Comparison of ENCODE assay signal across 1 cellular context in the genomic region with DNA sequence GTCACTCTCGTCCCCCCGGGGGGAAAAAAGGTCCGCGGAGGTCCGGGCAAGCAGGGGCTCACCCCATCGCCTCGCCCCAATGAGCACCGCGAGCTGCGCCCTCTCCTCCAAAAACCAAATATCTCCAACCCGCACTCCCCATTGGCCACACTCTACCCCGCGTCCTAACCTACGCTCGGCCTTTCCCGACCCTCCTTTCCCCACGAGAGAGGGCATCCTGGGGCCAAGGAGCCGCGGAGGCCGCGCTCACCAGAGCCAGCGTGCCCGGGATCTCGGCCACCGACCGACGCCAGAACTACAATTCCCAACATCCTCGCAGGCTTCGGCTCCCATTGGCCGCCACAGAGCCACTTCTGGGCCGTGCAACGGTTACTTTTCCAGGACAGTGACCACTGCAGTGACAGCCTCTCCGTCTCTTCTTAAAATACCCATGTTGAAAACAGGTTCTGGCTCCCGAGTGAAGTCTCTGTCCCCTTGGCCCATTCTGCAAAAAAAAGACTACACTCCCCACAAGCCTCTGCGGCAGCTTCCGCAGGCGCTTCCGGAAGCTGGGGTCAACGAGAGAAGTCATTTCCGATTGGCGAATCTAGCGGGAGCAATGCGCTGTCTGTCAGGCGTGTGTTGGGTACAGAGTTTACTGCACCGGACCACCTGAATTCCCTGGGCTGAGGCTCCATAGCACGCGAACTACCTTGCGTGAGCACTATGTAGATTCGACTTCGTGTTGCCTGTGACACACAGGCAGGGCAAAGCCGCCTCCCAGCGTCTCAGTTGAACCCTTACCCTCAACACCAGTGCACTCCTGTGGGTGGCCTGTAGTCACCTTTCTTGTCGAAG.
TF ChIP-seq lines count a peak whose summit lies in the region.

A gene (minus strand): TSS at position 285 of the 837 bp plus-strand sequence. CDS start 15,020 bp downstream, outside the sequence.

TF ChIP-seq in HepG2, 621 proteins besides CTCF, POLR2A, EP300 and RAD21 (continued from another document and continues in another):
- TF ChIP-seq DR1 (CRISPR knock-in tag; IDR thresholded peaks at IDR 0.05) (peak; percentile 61), PCBP2 (optimal IDR thresholded peaks at IDR 0.05; ENCODE audit: low read depth, low read length, poor library complexity, severe bottlenecking) (no peak), ARHGAP35 (CRISPR knock-in tag; IDR thresholded peaks at IDR 0.05; ENCODE audit: borderline replicate concordance) (peak; percentile 53; the same call in 1 of the 2 replicates), WIZ (CRISPR knock-in tag; IDR thresholded peaks at IDR 0.05) (peak; percentile 95), TAF1 (CRISPR knock-in tag; IDR thresholded peaks at IDR 0.05) (peak; percentile 93), LCORL (IDR thresholded peaks at IDR 0.05) (no peak), LCORL (CRISPR knock-in tag; IDR thresholded peaks at IDR 0.05) (0 out of 2 replicates have a peak, but pooled peaks have one; percentile 29), ZNF75D (CRISPR knock-in tag; IDR thresholded peaks at IDR 0.05; ENCODE audit: borderline replicate concordance) (no peak), HOXA9 (CRISPR knock-in tag; IDR thresholded peaks at IDR 0.05; ENCODE audit: borderline replicate concordance) (no peak), CBFB (CRISPR knock-in tag; IDR thresholded peaks at IDR 0.05) (0 out of 2 replicates have a peak, but pooled peaks have one; percentile 15), RBM39 (IDR thresholded peaks at IDR 0.05; ENCODE audit: low read depth, low read length, poor library complexity, severe bottlenecking) (peak; percentile 82), HCFC1 (IDR thresholded peaks at IDR 0.05; ENCODE audit: low read depth, low read length) (peak; percentile 96), NR3C1 (CRISPR knock-in tag; IDR thresholded peaks at IDR 0.05) (no peak), ZFP41 (CRISPR knock-in tag; IDR thresholded peaks at IDR 0.05; ENCODE audit: borderline replicate concordance) (no peak), ZNF460 (CRISPR knock-in tag; IDR thresholded peaks at IDR 0.05; ENCODE audit: borderline replicate concordance) (peak; percentile 20; the same call in 1 of the 2 replicates), HNF4G (IDR thresholded peaks at IDR 0.05; ENCODE audit: borderline replicate concordance, low read depth, low read length) (peak; percentile 70), HNF4G (CRISPR knock-in tag; IDR thresholded peaks at IDR 0.05; ENCODE audit: borderline replicate concordance, low read depth) (peak; percentile 71; the same call in 1 of the 2 replicates), ETV6 (CRISPR knock-in tag; conservative IDR thresholded peaks at IDR 0.05) (peak; percentile 67; the same call in 1 of the 2 replicates), ZNF720 (CRISPR knock-in tag; IDR thresholded peaks at IDR 0.05) (no peak), MEIS2 (CRISPR knock-in tag; IDR thresholded peaks at IDR 0.05) (no peak; the same call in none of the 2 replicates), HMG20A (CRISPR knock-in tag; IDR thresholded peaks at IDR 0.05; ENCODE audit: borderline replicate concordance) (no peak; the same call in 1 of the 2 replicates), SIN3B (IDR thresholded peaks at IDR 0.05; ENCODE audit: low read length) (no peak), ZBTB20 (CRISPR knock-in tag; IDR thresholded peaks at IDR 0.05; ENCODE audit: borderline replicate concordance, low read depth) (peak; percentile 54; the same call in 1 of the 2 replicates), SAP130 (CRISPR knock-in tag; IDR thresholded peaks at IDR 0.05; ENCODE audit: low read depth) (peak; percentile 96), SAFB2 (CRISPR knock-in tag; IDR thresholded peaks at IDR 0.05; ENCODE audit: borderline replicate concordance, low read depth) (0 out of 2 replicates have a peak, but pooled peaks have one; percentile 88), ZNF17 (CRISPR knock-in tag; IDR thresholded peaks at IDR 0.05) (no peak), KDM1A (CRISPR knock-in tag; IDR thresholded peaks at IDR 0.05) (no peak), SMAD3 (CRISPR knock-in tag; IDR thresholded peaks at IDR 0.05) (peak; percentile 99), ZFP62 (CRISPR knock-in tag; IDR thresholded peaks at IDR 0.05) (no peak), ZSCAN12 (CRISPR knock-in tag; IDR thresholded peaks at IDR 0.05) (peak; percentile 19; the same call in 1 of the 2 replicates), NCOR1 (IDR thresholded peaks at IDR 0.05; ENCODE audit: borderline replicate concordance, low read length) (peak; percentile 47; the same call in 1 of the 2 replicates), GATAD1 (CRISPR knock-in tag; IDR thresholded peaks at IDR 0.05) (peak; percentile 90)
- TF ChIP-seq, protein P1, sequence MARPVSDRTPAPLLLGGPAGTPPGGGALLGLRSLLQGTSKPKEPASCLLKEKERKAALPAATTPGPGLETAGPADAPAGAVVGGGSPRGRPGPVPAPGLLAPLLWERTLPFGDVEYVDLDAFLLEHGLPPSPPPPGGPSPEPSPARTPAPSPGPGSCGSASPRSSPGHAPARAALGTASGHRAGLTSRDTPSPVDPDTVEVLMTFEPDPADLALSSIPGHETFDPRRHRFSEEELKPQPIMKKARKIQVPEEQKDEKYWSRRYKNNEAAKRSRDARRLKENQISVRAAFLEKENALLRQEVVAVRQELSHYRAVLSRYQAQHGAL (CRISPR knock-in tag; IDR thresholded peaks at IDR 0.05; ENCODE audit: not compliant biosample characterization), result no peak
- TF ChIP-seq, protein P2, sequence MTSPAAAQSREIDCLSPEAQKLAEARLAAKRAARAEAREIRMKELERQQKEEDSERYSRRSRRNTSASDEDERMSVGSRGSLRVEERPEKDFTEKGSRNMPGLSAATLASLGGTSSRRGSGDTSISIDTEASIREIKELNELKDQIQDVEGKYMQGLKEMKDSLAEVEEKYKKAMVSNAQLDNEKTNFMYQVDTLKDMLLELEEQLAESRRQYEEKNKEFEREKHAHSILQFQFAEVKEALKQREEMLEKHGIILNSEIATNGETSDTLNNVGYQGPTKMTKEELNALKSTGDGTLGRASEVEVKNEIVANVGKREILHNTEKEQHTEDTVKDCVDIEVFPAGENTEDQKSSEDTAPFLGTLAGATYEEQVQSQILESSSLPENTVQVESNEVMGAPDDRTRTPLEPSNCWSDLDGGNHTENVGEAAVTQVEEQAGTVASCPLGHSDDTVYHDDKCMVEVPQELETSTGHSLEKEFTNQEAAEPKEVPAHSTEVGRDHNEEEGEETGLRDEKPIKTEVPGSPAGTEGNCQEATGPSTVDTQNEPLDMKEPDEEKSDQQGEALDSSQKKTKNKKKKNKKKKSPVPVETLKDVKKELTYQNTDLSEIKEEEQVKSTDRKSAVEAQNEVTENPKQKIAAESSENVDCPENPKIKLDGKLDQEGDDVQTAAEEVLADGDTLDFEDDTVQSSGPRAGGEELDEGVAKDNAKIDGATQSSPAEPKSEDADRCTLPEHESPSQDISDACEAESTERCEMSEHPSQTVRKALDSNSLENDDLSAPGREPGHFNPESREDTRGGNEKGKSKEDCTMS (CRISPR knock-in tag; conservative IDR thresholded peaks at IDR 0.05), result 0 out of 2 replicates have a peak, but pooled peaks have one; percentile 25
- TF ChIP-seq, protein P3, sequence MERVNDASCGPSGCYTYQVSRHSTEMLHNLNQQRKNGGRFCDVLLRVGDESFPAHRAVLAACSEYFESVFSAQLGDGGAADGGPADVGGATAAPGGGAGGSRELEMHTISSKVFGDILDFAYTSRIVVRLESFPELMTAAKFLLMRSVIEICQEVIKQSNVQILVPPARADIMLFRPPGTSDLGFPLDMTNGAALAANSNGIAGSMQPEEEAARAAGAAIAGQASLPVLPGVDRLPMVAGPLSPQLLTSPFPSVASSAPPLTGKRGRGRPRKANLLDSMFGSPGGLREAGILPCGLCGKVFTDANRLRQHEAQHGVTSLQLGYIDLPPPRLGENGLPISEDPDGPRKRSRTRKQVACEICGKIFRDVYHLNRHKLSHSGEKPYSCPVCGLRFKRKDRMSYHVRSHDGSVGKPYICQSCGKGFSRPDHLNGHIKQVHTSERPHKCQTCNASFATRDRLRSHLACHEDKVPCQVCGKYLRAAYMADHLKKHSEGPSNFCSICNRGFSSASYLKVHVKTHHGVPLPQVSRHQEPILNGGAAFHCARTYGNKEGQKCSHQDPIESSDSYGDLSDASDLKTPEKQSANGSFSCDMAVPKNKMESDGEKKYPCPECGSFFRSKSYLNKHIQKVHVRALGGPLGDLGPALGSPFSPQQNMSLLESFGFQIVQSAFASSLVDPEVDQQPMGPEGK (CRISPR knock-in tag; IDR thresholded peaks at IDR 0.05), result peak; percentile 40; the same call in 1 of the 2 replicates
- TF ChIP-seq, protein P4, sequence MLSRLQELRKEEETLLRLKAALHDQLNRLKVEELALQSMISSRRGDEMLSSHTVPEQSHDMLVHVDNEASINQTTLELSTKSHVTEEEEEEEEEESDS (CRISPR knock-in tag; IDR thresholded peaks at IDR 0.05; ENCODE audit: borderline replicate concordance), result peak; percentile 83; the same call in 1 of the 2 replicates
- TF ChIP-seq, protein P5, sequence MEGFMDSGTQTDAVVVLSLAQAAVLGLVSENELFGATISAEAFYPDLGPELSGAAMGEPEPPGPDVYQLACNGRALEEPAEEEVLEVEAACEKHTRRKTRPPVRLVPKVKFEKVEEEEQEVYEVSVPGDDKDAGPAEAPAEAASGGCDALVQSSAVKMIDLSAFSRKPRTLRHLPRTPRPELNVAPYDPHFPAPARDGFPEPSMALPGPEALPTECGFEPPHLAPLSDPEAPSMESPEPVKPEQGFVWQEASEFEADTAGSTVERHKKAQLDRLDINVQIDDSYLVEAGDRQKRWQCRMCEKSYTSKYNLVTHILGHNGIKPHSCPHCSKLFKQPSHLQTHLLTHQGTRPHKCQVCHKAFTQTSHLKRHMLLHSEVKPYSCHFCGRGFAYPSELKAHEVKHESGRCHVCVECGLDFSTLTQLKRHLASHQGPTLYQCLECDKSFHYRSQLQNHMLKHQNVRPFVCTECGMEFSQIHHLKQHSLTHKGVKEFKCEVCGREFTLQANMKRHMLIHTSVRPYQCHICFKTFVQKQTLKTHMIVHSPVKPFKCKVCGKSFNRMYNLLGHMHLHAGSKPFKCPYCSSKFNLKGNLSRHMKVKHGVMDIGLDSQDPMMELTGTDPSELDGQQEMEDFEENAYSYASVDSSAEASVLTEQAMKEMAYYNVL (CRISPR knock-in tag; IDR thresholded peaks at IDR 0.05; ENCODE audit: borderline replicate concordance), result peak; percentile 79
- TF ChIP-seq, protein P6, sequence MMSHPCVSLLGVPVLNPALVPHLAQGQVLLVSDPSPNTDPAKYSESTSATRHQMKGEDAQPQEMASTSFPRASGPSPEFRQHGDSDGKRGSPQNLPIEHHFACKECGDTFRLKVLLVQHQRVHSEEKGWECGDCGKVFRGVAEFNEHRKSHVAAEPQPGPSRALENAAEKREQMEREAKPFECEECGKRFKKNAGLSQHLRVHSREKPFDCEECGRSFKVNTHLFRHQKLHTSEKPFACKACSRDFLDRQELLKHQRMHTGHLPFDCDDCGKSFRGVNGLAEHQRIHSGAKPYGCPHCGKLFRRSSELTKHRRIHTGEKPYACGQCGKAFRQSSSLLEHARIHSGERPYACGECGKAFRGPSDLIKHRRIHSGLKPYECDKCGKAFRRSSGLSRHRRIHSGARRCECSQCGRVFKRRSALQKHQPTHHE (CRISPR knock-in tag; IDR thresholded peaks at IDR 0.05; ENCODE audit: borderline replicate concordance), result 0 out of 2 replicates have a peak, but pooled peaks have one; percentile 73
- TF ChIP-seq, protein P7, sequence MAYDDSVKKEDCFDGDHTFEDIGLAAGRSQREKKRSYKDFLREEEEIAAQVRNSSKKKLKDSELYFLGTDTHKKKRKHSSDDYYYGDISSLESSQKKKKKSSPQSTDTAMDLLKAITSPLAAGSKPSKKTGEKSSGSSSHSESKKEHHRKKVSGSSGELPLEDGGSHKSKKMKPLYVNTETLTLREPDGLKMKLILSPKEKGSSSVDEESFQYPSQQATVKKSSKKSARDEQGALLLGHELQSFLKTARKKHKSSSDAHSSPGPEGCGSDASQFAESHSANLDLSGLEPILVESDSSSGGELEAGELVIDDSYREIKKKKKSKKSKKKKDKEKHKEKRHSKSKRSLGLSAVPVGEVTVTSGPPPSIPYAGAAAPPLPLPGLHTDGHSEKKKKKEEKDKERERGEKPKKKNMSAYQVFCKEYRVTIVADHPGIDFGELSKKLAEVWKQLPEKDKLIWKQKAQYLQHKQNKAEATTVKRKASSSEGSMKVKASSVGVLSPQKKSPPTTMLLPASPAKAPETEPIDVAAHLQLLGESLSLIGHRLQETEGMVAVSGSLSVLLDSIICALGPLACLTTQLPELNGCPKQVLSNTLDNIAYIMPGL (CRISPR knock-in tag; IDR thresholded peaks at IDR 0.05; ENCODE audit: borderline replicate concordance in 1 of 2, low read depth in 1 of 2), result peak; percentile 79 to 83; a peak in 3 of 4 replicates
- TF ChIP-seq, protein P8, sequence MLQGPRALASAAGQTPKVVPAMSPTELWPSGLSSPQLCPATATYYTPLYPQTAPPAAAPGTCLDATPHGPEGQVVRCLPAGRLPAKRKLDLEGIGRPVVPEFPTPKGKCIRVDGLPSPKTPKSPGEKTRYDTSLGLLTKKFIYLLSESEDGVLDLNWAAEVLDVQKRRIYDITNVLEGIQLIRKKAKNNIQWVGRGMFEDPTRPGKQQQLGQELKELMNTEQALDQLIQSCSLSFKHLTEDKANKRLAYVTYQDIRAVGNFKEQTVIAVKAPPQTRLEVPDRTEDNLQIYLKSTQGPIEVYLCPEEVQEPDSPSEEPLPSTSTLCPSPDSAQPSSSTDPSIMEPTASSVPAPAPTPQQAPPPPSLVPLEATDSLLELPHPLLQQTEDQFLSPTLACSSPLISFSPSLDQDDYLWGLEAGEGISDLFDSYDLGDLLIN (CRISPR knock-in tag; IDR thresholded peaks at IDR 0.05; ENCODE audit: borderline replicate concordance), result peak; percentile 67; the same call in 1 of the 2 replicates
